Comparison of ENCODE assay signal across 9 cellular contexts in the genomic region with DNA sequence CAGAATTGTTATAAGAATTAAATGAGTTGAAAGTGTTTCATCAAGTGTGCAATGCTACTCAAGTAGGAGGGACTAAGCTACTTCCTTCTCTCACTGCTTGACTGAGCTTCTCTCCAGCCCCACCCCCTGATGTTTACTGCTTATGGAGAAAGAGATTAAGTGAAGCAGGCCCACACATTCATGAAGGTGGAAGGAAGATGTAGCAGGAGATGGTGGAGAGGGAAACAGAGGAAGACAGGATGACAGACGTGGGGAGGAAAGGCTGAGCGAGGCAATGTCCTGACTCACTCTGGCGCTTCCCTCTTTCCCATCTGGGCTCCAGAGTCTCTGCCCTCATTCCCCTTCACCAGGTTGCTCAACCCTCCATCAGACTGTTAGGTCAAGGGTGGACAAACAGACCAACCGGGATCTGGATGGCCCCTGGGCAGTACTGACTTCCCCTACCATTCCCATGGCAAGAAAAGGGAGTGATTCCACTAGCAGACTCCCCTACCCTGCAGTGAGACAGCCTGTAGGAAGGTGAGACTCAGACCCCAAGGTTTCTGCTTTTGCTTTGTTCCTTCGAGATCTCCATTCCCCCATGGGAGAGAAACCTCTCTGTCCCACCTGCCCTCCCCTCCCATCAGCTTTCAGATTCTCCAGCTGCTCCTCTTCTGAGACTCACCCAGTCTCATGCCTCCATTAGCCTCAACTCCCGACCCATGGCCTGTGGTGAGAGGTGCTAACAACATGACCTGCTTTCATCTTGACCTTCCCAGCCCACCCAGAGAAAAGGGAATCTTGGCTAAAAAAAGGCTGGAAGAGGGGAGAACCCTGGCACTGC. TPM values are rescaled to one million over a fixed set of nuclear protein-coding genes. Genes with fewer than 3 reads are reported as not detected.
DNase-seq lines count a peak whose midpoint lies in the region; ATAC-seq and TF ChIP-seq lines count a peak whose summit lies in the region.
"Had no signal": no experiment of that assay in that cellular context is flagged by ENCODE, and none has a peak within 500 bp of the region (broad histone marks: within the 10 kb centered on the region; RNA-seq: fewer than 3 reads in every experiment).

No MANE protein-coding gene starts in this region.

- WGBS in mammary epithelial cell (ENCODE audit: low coverage, missing lambda C conversion rate), result 96% methylated on average over 3 of the region's 6 CpGs

- H4K20me1 ChIP-seq in mammary epithelial cell (ENCODE audit: insufficient read depth, low read length), result no peaks in the 10 kb centered on the region

- no TSS peak for BruUV-seq in mammary epithelial cell (replicated peaks; lab: Mats Ljungman, UMichigan)

- H3K9ac ChIP-seq in mammary epithelial cell (ENCODE audit: insufficient read depth, low read length), result no peak overlapping the region

- H3K4me2 ChIP-seq in mammary epithelial cell (ENCODE audit: insufficient read depth, low read depth, low read length), result peak overlapping the region; percentile 6

- CTCF ChIA-PET in mammary epithelial cell (lab: Charles Lee; ENCODE audit: low non-redundant PET), result no interaction called here

- H2AFZ ChIP-seq in mammary epithelial cell (ENCODE audit: low read depth, low read length), result no peak overlapping the region

- in situ Hi-C loops in mammary epithelial cell (cut with MboI; ENCODE audit: low sequenced_read_pairs in 2 of 2), result no loop called here

- DNase-seq in NCI-H2107 treated with DMSO at 0.1 percent for 48 hours (lab: John Stamatoyannopoulos, UW; ENCODE audit: unreplicated experiment) (peak; percentile 17), NCI-H2107 (lab: John Stamatoyannopoulos, UW) (no peak), OCI-M1 (lab: John Stamatoyannopoulos, UW) (peak; percentile 87), mammary epithelial cell (no peak), mucosa of descending colon (peak in 2 of 3 donors; percentile 46 to 66)
- no peak for DNase-seq in activated CD4-positive, CD25-positive, alpha-beta regulatory T cell treated with anti-CD3 and anti-CD28 coated beads, Interleukin-2, amount 50 U/mL, for 72 hours

- ATAC-seq in mucosa of descending colon, result peak; percentile 31
- ATAC-seq in HG03135 (IDR thresholded peaks at IDR 0.05; ENCODE audit: unreplicated experiment), result no peak
- ATAC-seq in GM21619 (IDR thresholded peaks at IDR 0.05; ENCODE audit: unreplicated experiment), result no peak

- peaks cover 54% of the 10 kb centered on the region for H3K79me2 ChIP-seq in mammary epithelial cell (ENCODE audit: insufficient read depth, low read length)

- H3K27me3 ChIP-seq in mammary epithelial cell (ENCODE audit: insufficient read depth, low read length), result no peaks in the 10 kb centered on the region

- no peak overlapping the region for H3K27ac ChIP-seq in mammary epithelial cell (ENCODE audit: insufficient read depth, low read depth, low read length)

- intact Hi-C loops in mammary epithelial cell (cut with micrococcal nuclease) (no loop called here), mucosa of descending colon (cut with DNase I, micrococcal nuclease) (no loop called here)

- no peak for TF ChIP-seq CTCF in mammary epithelial cell (conservative IDR thresholded peaks at IDR 0.05 in 1 of 2, IDR thresholded peaks at IDR 0.05 in 1 of 2; ENCODE audit: extremely low read depth in 1 of 2, insufficient read depth in 1 of 2, low read depth in 1 of 2, low read length in 2 of 2)
- TF ChIP-seq CTCF in mucosa of descending colon (IDR thresholded peaks at IDR 0.05), result no peak

- dilution Hi-C loops in mammary epithelial cell (cut with HindIII; ENCODE audit: low sequenced_read_pairs), result no loop called here

- H3K9me3 ChIP-seq in mammary epithelial cell (replicated peaks; ENCODE audit: insufficient read depth, low read length) (no peaks in the 10 kb centered on the region), mucosa of descending colon (no peaks in the 10 kb centered on the region)

- H3K4me3 ChIP-seq in mammary epithelial cell (replicated peaks in 1 of 3; ENCODE audit: insufficient read depth in 1 of 3, low read depth in 2 of 3, low read length in 3 of 3), result no peak overlapping the region
- H3K4me3 ChIP-seq in mucosa of descending colon, result no peak overlapping the region

- H3K4me1 ChIP-seq in mammary epithelial cell (ENCODE audit: insufficient read depth, low read length) (peaks cover 60% of the 10 kb centered on the region), mucosa of descending colon (ENCODE audit: low read depth) (peaks cover 20% of the 10 kb centered on the region)

- H3K36me3 ChIP-seq in mammary epithelial cell (ENCODE audit: insufficient read depth, low read length) (no peaks in the 10 kb centered on the region), mucosa of descending colon (ENCODE audit: low read depth) (no peaks in the 10 kb centered on the region)

RNA-seq across cellular contexts. Expression of gene ARHGEF2, which starts 3.1 kb away (rescaled TPM):
- 100 to 1,000 TPM in 1 of 2 donors, 10 to 100 TPM in 1; 79.4 to 161 TPM for total RNA-seq in mammary epithelial cell
- polyA plus RNA-seq in mammary epithelial cell, result 69.9 TPM
- polyA minus RNA-seq in mammary epithelial cell, result 60.4 TPM
- 100 to 1,000 TPM in 1 of 3 donors, 10 to 100 TPM in 2; 79.7 to 132 (median 90.5) TPM for total RNA-seq in mucosa of descending colon

RNA-seq across cellular contexts. Expression of gene SSR2, which starts 39.3 kb away (rescaled TPM):
- total RNA-seq in mammary epithelial cell (100 to 1,000 TPM; 158 to 195 TPM), mucosa of descending colon (100 to 1,000 TPM; 144 to 203 (median 164) TPM)
- 511 TPM for polyA plus RNA-seq in mammary epithelial cell
- 194 TPM for polyA minus RNA-seq in mammary epithelial cell

RNA-seq across cellular contexts. Expression of gene RXFP4, which starts 40.0 kb away (rescaled TPM):
- total RNA-seq in mammary epithelial cell (not detected), mucosa of descending colon (1 to 10 TPM; 1.2 to 4.2 (median 3.3) TPM)
- polyA plus RNA-seq in mammary epithelial cell, result 0.07 TPM
- not detected for polyA minus RNA-seq in mammary epithelial cell
- total RNA-seq: temporal lobe had no signal

RNA-seq across cellular contexts. Expression of gene KHDC4, which starts 47.3 kb away (rescaled TPM):
- total RNA-seq in mammary epithelial cell, result 10 to 100 TPM; 35.3 to 56.5 TPM
- 28.9 TPM for polyA plus RNA-seq in mammary epithelial cell
- 41.3 TPM for polyA minus RNA-seq in mammary epithelial cell
- 10 to 100 TPM; 52.9 to 59.5 (median 58.6) TPM for total RNA-seq in mucosa of descending colon

Comparison
In these comparisons a context has a peak if more than half of its experiments do, and no peak if none do; other contexts are left out.
1. DNase-seq: peak in NCI-H2107 treated with DMSO at 0.1 percent for 48 hours (single experiment), OCI-M1 (single experiment) and mucosa of descending colon (2 of 3); none in NCI-H2107 (single experiment), mammary epithelial cell (single experiment) and activated CD4-positive, CD25-positive, alpha-beta regulatory T cell treated with anti-CD3 and anti-CD28 coated beads, Interleukin-2, amount 50 U/mL, for 72 hours (single experiment).